ENCODE assay signal across 1 cellular context in the genomic region with DNA sequence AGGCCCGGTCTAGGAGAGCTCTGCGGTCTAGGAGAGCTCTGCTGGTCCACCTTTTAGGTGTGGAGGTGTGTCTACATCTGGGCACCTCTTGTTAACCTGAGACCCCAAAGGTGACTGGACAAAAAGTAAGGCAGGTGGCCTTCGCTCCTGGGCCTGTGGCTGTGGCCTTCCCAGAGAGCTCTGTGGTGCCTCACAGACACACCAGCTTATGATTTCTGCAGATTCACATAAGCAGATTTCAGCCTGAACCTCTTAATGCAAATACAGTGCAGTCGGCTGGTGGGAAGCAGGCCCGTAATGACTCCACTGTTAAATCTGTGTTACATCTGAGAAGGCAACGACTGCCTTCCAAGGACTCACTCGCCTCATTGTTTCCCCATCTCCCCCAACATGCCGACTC.
TF ChIP-seq lines count a peak whose summit lies in the region.

No MANE protein-coding gene starts in this region.

TF ChIP-seq in H1, 55 proteins besides CTCF, POLR2A, EP300 and RAD21 (continued from another document):
- TF ChIP-seq, protein P1, sequence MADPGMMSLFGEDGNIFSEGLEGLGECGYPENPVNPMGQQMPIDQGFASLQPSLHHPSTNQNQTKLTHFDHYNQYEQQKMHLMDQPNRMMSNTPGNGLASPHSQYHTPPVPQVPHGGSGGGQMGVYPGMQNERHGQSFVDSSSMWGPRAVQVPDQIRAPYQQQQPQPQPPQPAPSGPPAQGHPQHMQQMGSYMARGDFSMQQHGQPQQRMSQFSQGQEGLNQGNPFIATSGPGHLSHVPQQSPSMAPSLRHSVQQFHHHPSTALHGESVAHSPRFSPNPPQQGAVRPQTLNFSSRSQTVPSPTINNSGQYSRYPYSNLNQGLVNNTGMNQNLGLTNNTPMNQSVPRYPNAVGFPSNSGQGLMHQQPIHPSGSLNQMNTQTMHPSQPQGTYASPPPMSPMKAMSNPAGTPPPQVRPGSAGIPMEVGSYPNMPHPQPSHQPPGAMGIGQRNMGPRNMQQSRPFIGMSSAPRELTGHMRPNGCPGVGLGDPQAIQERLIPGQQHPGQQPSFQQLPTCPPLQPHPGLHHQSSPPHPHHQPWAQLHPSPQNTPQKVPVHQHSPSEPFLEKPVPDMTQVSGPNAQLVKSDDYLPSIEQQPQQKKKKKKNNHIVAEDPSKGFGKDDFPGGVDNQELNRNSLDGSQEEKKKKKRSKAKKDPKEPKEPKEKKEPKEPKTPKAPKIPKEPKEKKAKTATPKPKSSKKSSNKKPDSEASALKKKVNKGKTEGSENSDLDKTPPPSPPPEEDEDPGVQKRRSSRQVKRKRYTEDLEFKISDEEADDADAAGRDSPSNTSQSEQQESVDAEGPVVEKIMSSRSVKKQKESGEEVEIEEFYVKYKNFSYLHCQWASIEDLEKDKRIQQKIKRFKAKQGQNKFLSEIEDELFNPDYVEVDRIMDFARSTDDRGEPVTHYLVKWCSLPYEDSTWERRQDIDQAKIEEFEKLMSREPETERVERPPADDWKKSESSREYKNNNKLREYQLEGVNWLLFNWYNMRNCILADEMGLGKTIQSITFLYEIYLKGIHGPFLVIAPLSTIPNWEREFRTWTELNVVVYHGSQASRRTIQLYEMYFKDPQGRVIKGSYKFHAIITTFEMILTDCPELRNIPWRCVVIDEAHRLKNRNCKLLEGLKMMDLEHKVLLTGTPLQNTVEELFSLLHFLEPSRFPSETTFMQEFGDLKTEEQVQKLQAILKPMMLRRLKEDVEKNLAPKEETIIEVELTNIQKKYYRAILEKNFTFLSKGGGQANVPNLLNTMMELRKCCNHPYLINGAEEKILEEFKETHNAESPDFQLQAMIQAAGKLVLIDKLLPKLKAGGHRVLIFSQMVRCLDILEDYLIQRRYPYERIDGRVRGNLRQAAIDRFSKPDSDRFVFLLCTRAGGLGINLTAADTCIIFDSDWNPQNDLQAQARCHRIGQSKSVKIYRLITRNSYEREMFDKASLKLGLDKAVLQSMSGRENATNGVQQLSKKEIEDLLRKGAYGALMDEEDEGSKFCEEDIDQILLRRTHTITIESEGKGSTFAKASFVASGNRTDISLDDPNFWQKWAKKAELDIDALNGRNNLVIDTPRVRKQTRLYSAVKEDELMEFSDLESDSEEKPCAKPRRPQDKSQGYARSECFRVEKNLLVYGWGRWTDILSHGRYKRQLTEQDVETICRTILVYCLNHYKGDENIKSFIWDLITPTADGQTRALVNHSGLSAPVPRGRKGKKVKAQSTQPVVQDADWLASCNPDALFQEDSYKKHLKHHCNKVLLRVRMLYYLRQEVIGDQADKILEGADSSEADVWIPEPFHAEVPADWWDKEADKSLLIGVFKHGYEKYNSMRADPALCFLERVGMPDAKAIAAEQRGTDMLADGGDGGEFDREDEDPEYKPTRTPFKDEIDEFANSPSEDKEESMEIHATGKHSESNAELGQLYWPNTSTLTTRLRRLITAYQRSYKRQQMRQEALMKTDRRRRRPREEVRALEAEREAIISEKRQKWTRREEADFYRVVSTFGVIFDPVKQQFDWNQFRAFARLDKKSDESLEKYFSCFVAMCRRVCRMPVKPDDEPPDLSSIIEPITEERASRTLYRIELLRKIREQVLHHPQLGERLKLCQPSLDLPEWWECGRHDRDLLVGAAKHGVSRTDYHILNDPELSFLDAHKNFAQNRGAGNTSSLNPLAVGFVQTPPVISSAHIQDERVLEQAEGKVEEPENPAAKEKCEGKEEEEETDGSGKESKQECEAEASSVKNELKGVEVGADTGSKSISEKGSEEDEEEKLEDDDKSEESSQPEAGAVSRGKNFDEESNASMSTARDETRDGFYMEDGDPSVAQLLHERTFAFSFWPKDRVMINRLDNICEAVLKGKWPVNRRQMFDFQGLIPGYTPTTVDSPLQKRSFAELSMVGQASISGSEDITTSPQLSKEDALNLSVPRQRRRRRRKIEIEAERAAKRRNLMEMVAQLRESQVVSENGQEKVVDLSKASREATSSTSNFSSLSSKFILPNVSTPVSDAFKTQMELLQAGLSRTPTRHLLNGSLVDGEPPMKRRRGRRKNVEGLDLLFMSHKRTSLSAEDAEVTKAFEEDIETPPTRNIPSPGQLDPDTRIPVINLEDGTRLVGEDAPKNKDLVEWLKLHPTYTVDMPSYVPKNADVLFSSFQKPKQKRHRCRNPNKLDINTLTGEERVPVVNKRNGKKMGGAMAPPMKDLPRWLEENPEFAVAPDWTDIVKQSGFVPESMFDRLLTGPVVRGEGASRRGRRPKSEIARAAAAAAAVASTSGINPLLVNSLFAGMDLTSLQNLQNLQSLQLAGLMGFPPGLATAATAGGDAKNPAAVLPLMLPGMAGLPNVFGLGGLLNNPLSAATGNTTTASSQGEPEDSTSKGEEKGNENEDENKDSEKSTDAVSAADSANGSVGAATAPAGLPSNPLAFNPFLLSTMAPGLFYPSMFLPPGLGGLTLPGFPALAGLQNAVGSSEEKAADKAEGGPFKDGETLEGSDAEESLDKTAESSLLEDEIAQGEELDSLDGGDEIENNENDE (IDR thresholded peaks at IDR 0.05; ENCODE audit: insufficient replicate concordance, low read length): no peak
- TF ChIP-seq MAFK (IDR thresholded peaks at IDR 0.05; ENCODE audit: low read depth, low read length): no peak
- TF ChIP-seq SP2 (IDR thresholded peaks at IDR 0.05; ENCODE audit: low read length): no peak
- no peak for TF ChIP-seq CBX5 (IDR thresholded peaks at IDR 0.05; ENCODE audit: low read depth, low read length)
- TF ChIP-seq, protein P2, sequence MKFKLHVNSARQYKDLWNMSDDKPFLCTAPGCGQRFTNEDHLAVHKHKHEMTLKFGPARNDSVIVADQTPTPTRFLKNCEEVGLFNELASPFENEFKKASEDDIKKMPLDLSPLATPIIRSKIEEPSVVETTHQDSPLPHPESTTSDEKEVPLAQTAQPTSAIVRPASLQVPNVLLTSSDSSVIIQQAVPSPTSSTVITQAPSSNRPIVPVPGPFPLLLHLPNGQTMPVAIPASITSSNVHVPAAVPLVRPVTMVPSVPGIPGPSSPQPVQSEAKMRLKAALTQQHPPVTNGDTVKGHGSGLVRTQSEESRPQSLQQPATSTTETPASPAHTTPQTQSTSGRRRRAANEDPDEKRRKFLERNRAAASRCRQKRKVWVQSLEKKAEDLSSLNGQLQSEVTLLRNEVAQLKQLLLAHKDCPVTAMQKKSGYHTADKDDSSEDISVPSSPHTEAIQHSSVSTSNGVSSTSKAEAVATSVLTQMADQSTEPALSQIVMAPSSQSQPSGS (IDR thresholded peaks at IDR 0.05; ENCODE audit: low read length): no peak
- TF ChIP-seq KDM1A (IDR thresholded peaks at IDR 0.05; ENCODE audit: borderline replicate concordance, low read length): no peak
- TF ChIP-seq, protein P3, sequence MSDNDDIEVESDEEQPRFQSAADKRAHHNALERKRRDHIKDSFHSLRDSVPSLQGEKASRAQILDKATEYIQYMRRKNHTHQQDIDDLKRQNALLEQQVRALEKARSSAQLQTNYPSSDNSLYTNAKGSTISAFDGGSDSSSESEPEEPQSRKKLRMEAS (IDR thresholded peaks at IDR 0.05): no peak
- no peak for TF ChIP-seq JUND (IDR thresholded peaks at IDR 0.05; ENCODE audit: low read length)
- no peak for TF ChIP-seq KDM4A (IDR thresholded peaks at IDR 0.05; ENCODE audit: low read depth, low read length, severe bottlenecking)
- no peak for TF ChIP-seq SRF (IDR thresholded peaks at IDR 0.05; ENCODE audit: low read depth, low read length)
- TF ChIP-seq RXRA (IDR thresholded peaks at IDR 0.05; ENCODE audit: insufficient read depth, low read depth, low read length): no peak
